Comparison of ENCODE assay signal across 1 cellular context in the genomic region with DNA sequence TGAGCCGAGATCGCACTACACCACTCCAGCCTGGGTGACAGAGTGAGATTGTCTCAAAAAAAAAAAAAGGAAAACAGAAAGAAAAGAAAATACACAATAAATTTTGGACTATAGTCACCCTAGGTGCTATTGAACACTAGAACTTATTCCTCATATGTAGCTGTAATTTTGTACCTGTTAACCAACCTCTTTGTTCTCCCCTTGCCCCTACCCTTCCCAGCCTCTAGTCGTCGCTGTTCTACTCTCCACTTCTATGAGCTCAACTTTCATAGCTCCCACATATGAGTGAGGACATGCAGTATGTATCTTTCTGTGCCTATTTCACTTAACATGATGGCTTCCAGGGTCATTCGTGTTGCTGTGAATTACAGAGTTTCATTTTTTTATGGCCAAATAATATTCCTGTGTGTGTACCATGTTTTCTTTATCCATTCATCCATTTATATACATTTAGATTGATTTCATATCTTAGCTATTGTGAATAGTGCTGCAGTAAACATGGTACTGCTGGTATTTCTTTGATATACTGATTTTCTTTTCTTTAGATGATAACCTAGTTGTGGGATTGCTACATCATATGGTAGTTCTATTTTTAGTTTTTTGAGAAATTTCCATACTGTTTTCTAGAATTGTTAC.
TF ChIP-seq lines count a peak whose summit lies in the region.

No MANE protein-coding gene starts in this region.

TF ChIP-seq in HEK293, 187 proteins besides CTCF, POLR2A, EP300 and RAD21 (continued from another document):
- TF ChIP-seq, protein P1, sequence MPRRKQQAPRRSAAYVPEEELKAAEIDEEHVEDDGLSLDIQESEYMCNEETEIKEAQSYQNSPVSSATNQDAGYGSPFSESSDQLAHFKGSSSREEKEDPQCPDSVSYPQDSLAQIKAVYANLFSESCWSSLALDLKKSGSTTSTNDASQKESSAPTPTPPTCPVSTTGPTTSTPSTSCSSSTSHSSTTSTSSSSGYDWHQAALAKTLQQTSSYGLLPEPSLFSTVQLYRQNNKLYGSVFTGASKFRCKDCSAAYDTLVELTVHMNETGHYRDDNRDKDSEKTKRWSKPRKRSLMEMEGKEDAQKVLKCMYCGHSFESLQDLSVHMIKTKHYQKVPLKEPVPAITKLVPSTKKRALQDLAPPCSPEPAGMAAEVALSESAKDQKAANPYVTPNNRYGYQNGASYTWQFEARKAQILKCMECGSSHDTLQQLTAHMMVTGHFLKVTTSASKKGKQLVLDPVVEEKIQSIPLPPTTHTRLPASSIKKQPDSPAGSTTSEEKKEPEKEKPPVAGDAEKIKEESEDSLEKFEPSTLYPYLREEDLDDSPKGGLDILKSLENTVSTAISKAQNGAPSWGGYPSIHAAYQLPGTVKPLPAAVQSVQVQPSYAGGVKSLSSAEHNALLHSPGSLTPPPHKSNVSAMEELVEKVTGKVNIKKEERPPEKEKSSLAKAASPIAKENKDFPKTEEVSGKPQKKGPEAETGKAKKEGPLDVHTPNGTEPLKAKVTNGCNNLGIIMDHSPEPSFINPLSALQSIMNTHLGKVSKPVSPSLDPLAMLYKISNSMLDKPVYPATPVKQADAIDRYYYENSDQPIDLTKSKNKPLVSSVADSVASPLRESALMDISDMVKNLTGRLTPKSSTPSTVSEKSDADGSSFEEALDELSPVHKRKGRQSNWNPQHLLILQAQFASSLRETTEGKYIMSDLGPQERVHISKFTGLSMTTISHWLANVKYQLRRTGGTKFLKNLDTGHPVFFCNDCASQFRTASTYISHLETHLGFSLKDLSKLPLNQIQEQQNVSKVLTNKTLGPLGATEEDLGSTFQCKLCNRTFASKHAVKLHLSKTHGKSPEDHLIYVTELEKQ (tag by site-specific recombination; IDR thresholded peaks at IDR 0.05; ENCODE audit: borderline replicate concordance), result no peak
- TF ChIP-seq PRDM1 (tag by site-specific recombination; IDR thresholded peaks at IDR 0.05) (no peak), ZNF654 (tag by site-specific recombination; IDR thresholded peaks at IDR 0.05; ENCODE audit: low read depth) (peak; percentile 58), YY1 (tag by site-specific recombination; IDR thresholded peaks at IDR 0.05) (no peak), ZFP69B (tag by site-specific recombination; IDR thresholded peaks at IDR 0.05) (no peak), ZNF239 (tag by site-specific recombination; IDR thresholded peaks at IDR 0.05) (no peak), SCRT2 (tag by site-specific recombination; IDR thresholded peaks at IDR 0.05) (peak; percentile 75), ZNF404 (tag by site-specific recombination; IDR thresholded peaks at IDR 0.05) (no peak), ZNF529 (tag by site-specific recombination; IDR thresholded peaks at IDR 0.05; ENCODE audit: insufficient replicate concordance) (no peak), ZNF433 (tag by site-specific recombination; IDR thresholded peaks at IDR 0.05; ENCODE audit: low read depth) (no peak), ZSCAN23 (tag by site-specific recombination; IDR thresholded peaks at IDR 0.05) (no peak), ZNF792 (tag by site-specific recombination; IDR thresholded peaks at IDR 0.05) (no peak), ZNF626 (tag by site-specific recombination; IDR thresholded peaks at IDR 0.05) (no peak), SCRT1 (tag by site-specific recombination; IDR thresholded peaks at IDR 0.05; ENCODE audit: borderline replicate concordance) (0 out of 2 replicates have a peak, but pooled peaks have one; percentile 20), ZNF184 (tag by site-specific recombination; IDR thresholded peaks at IDR 0.05) (no peak), ZNF214 (tag by site-specific recombination; IDR thresholded peaks at IDR 0.05; ENCODE audit: borderline replicate concordance) (no peak), ZNF473 (tag by site-specific recombination; IDR thresholded peaks at IDR 0.05) (no peak)
